14 cellular contexts compared by ENCODE assay signal in genomic region chr5:67089200-67089725, GRCh38.
A peak's percentile ranks its signal among the peaks of the same experiment; 100 is the strongest.
DNase-seq lines count a peak whose midpoint lies in the region; ATAC-seq, FAIRE-seq and TF ChIP-seq lines count a peak whose summit lies in the region.
"Had no signal": no experiment of that assay in that cellular context is flagged by ENCODE, and none has a peak within 500 bp of the region (broad histone marks: within the 10 kb centered on the region; RNA-seq: fewer than 3 reads in every experiment).

No MANE protein-coding gene starts in this region.

- TF ChIP-seq POLR2A in H1 (IDR thresholded peaks at IDR 0.05; ENCODE audit: control extremely low read depth in 1 of 2, low read depth in 2 of 2, low read length in 2 of 2): no peak

- H3K18ac ChIP-seq in H1 (ENCODE audit: extremely low read depth, low read length): no peak overlapping the region

- H3K79me2 ChIP-seq in H1 (ENCODE audit: control insufficient read depth in 1 of 2, insufficient read depth in 2 of 2, low read length in 2 of 2): no peaks in the 10 kb centered on the region

- no peak overlapping the region for H2BK5ac ChIP-seq in H1 (ENCODE audit: low read depth, low read length)

- H2BK15ac ChIP-seq in H1 (ENCODE audit: low read length): no peak overlapping the region

- H3K27me3 Mint-ChIP-seq in activated CD4-positive, alpha-beta memory T cell treated with anti-CD3 and anti-CD28 coated beads for 36 hours: no peaks in the 10 kb centered on the region
- H3K27me3 Mint-ChIP-seq: central memory CD8-positive, alpha-beta T cell had no signal

- H4K20me1 ChIP-seq in H1 (replicated peaks in 1 of 2; ENCODE audit: control insufficient read depth in 1 of 2, insufficient read depth in 2 of 2, low read length in 2 of 2): no peaks in the 10 kb centered on the region

- no peak overlapping the region for H2AK5ac ChIP-seq in H1 (ENCODE audit: low read depth, low read length)

- no peak overlapping the region for H3K4me2 ChIP-seq in H1 (ENCODE audit: insufficient read depth in 1 of 2, low read depth in 2 of 2, low read length in 2 of 2)

- H2BK20ac ChIP-seq in H1 (ENCODE audit: low read length): no peak overlapping the region

- 95% methylated on average over 4 of the region's 4 CpGs; no CpG with 5 or more reads in 1 of the 2 experiments for WGBS in H1 (ENCODE audit: extremely low coverage in 1 of 2, insufficient coverage in 1 of 2, insufficient read length in 1 of 2, insufficient replicate concordance in 2 of 2, low coverage in 1 of 2, low lambda C conversion rate in 2 of 2, missing lambda C conversion rate in 1 of 2), 2 experiments

- H3K27ac Mint-ChIP-seq in activated CD4-positive, alpha-beta memory T cell treated with anti-CD3 and anti-CD28 coated beads for 36 hours: no peak overlapping the region

- H3K14ac ChIP-seq in H1 (ENCODE audit: insufficient read length): no peak overlapping the region

- H3K9me3 Mint-ChIP-seq in activated CD4-positive, alpha-beta memory T cell treated with anti-CD3 and anti-CD28 coated beads for 36 hours: no peaks in the 10 kb centered on the region
- H3K9me3 Mint-ChIP-seq: central memory CD8-positive, alpha-beta T cell had no signal

- no peak overlapping the region for H4K5ac ChIP-seq in H1 (ENCODE audit: insufficient read length, low read depth, low read length)

- intact Hi-C loops in activated CD4-positive, alpha-beta memory T cell treated with anti-CD3 and anti-CD28 coated beads for 36 hours (cut with micrococcal nuclease): no loop called here

- H3K79me1 ChIP-seq in H1 (ENCODE audit: low read depth, low read length): no peaks in the 10 kb centered on the region

- H2BK12ac ChIP-seq in H1 (ENCODE audit: low read depth, low read length): peak overlapping the region; percentile 32; the same call in 1 of the 2 replicates

- TF ChIP-seq CTCF in H1 (IDR thresholded peaks at IDR 0.05; ENCODE audit: control extremely low read depth in 1 of 3, insufficient read depth in 1 of 3, low read depth in 1 of 3, low read length in 3 of 3): no peak

- H3K56ac ChIP-seq in H1 (replicated peaks; ENCODE audit: insufficient read length, low read depth, low read length): no peak overlapping the region

- peak; percentile 7 for DNase-seq in COR-L47 (lab: John Stamatoyannopoulos, UW)
- DNase-seq in M059J (ENCODE audit: low read depth): peak; percentile 40
- no peak for DNase-seq in H1 (ENCODE audit: low read depth in 1 of 2, low spot score in 2 of 2)
- no peak for DNase-seq in stimulated activated naive CD4-positive, alpha-beta T cell (lab: John Stamatoyannopoulos, UW)
- no peak for DNase-seq in activated CD8-positive, alpha-beta memory T cell treated with anti-CD3 and anti-CD28 coated beads for 24 hours
- no peak for DNase-seq in activated CD4-positive, alpha-beta memory T cell treated with anti-CD3 and anti-CD28 coated beads for 36 hours
- DNase-seq: activated T-cell treated with anti-CD3 and anti-CD28 coated beads, Interleukin-2, amount 50 U/mL, for 48 hours had no signal

- peaks cover 7% of the 10 kb centered on the region for H3K4me1 Mint-ChIP-seq in activated CD4-positive, alpha-beta memory T cell treated with anti-CD3 and anti-CD28 coated beads for 36 hours (ENCODE audit: low read depth)
- H3K4me1 Mint-ChIP-seq: central memory CD8-positive, alpha-beta T cell had no signal

- no peak overlapping the region for H4K91ac ChIP-seq in H1 (replicated peaks; ENCODE audit: insufficient read length, low read length)

- H2BK120ac ChIP-seq in H1 (replicated peaks; ENCODE audit: low read depth, low read length): no peak overlapping the region

- CTCF ChIA-PET in H1 (lab: Charles Lee; ENCODE audit: partially characterized antibody): interaction anchor here (1.3 kb wide), 1 partner anchor 9 kb away, joined by 3 read pairs; no protein-coding TSS in a partner anchor
- CTCF ChIA-PET in activated CD4-positive, alpha-beta memory T cell treated with anti-CD3 and anti-CD28 coated beads for 36 hours (lab: Charles Lee): no interaction called here

- H3K23me2 ChIP-seq in H1 (ENCODE audit: low read depth, low read length): no peaks in the 10 kb centered on the region

- no peak for TF ChIP-seq RAD21 in H1 (IDR thresholded peaks at IDR 0.05 in 1 of 2, conservative IDR thresholded peaks at IDR 0.05 in 1 of 2; ENCODE audit: low read depth in 2 of 2, low read length in 2 of 2)

- ATAC-seq in HG02870 (IDR thresholded peaks at IDR 0.05; ENCODE audit: unreplicated experiment): no peak
- ATAC-seq: Panc1 had no signal

- TF ChIP-seq EP300 in H1 (IDR thresholded peaks at IDR 0.05; ENCODE audit: borderline replicate concordance in 1 of 2, low read depth in 2 of 2, low read length in 2 of 2): no peak

- no peaks in the 10 kb centered on the region for H3K27me3 ChIP-seq in H1 (replicated peaks in 1 of 4; ENCODE audit: control insufficient read depth in 3 of 4, extremely low read depth in 1 of 4, insufficient read depth in 3 of 4, low read length in 3 of 4)
- H3K27me3 ChIP-seq in muscle layer of colon (ENCODE audit: control insufficient read depth in 1 of 2, insufficient read depth in 2 of 2, low read length in 2 of 2): no peaks in the 10 kb centered on the region
- H3K27me3 ChIP-seq: vagina had no signal

- peaks cover 8% of the 10 kb centered on the region for H3K36me3 Mint-ChIP-seq in activated CD4-positive, alpha-beta memory T cell treated with anti-CD3 and anti-CD28 coated beads for 36 hours

- no peak overlapping the region for H3K4ac ChIP-seq in H1 (replicated peaks; ENCODE audit: insufficient read length, low read depth, low read length)

- no peak for FAIRE-seq in H1 (lab: Jason Lieb, UNC)

- H3K9me3 ChIP-seq in H1 (ENCODE audit: insufficient read depth in 2 of 2, low read depth in 1 of 2, low read length in 1 of 2) (no peaks in the 10 kb centered on the region), muscle layer of colon (ENCODE audit: low read length) (no peaks in the 10 kb centered on the region)
- H3K9me3 ChIP-seq: prostate gland, vagina had no signal

- H3K4me1 ChIP-seq in H1 (replicated peaks in 1 of 4; ENCODE audit: control insufficient read depth in 3 of 4, insufficient read depth in 4 of 4, low read length in 3 of 4) (peaks cover 0 to 2% (median 0%) of the 10 kb centered on the region in 4 experiments; a peak in 1 of 7 replicates), muscle layer of colon (ENCODE audit: insufficient read depth, low read length) (peaks cover 31% of the 10 kb centered on the region)
- H3K4me1 ChIP-seq: prostate gland had no signal

- H3K36me3 ChIP-seq in H1 (ENCODE audit: control insufficient read depth in 2 of 4, insufficient read depth in 4 of 4, low read length in 3 of 4) (no peaks in the 10 kb centered on the region), muscle layer of colon (ENCODE audit: insufficient read depth, low read length) (peaks cover 7% of the 10 kb centered on the region)
- H3K36me3 ChIP-seq: prostate gland had no signal

- H2AFZ ChIP-seq in H1 (ENCODE audit: low read length): no peak overlapping the region

- no peak overlapping the region for H3K4me3 Mint-ChIP-seq in activated CD4-positive, alpha-beta memory T cell treated with anti-CD3 and anti-CD28 coated beads for 36 hours
- H3K4me3 Mint-ChIP-seq: central memory CD8-positive, alpha-beta T cell had no signal

- no peak overlapping the region for H3K23ac ChIP-seq in H1 (ENCODE audit: insufficient read length)

- POLR2A ChIA-PET in H1 (lab: Charles Lee; ENCODE audit: partially characterized antibody): no interaction called here
- POLR2A ChIA-PET in activated CD4-positive, alpha-beta memory T cell treated with anti-CD3 and anti-CD28 coated beads for 36 hours (lab: Charles Lee): no interaction called here

- no peak overlapping the region for H4K8ac ChIP-seq in H1 (ENCODE audit: extremely low read depth, insufficient read depth, low read length)

- H3K4me3 ChIP-seq in H1 (ENCODE audit: extremely low read depth in 1 of 4, insufficient read depth in 2 of 4, low read depth in 3 of 4, low read length in 4 of 4) (no peak overlapping the region), muscle layer of colon (ENCODE audit: low read depth in 1 of 2, low read length in 2 of 2) (no peak overlapping the region)
- H3K4me3 ChIP-seq: lung, prostate gland, vagina had no signal

- H3K27ac ChIP-seq in H1 (ENCODE audit: low read depth, low read length) (no peak overlapping the region), muscle layer of colon (ENCODE audit: low read depth, low read length) (peak overlapping the region; percentile 27)
- H3K27ac ChIP-seq: vagina had no signal

- H3K9ac ChIP-seq in H1 (replicated peaks in 1 of 4; ENCODE audit: extremely low read depth in 1 of 4, low read depth in 3 of 4, low read length in 3 of 4) (no peak overlapping the region), muscle layer of colon (ENCODE audit: low read length) (no peak overlapping the region)

TF ChIP-seq in H1, 55 proteins besides CTCF, POLR2A, EP300 and RAD21:
- TF ChIP-seq EZH2 (IDR thresholded peaks at IDR 0.05; ENCODE audit: low read depth, low read length, severe bottlenecking) (no peak), CREB1 (IDR thresholded peaks at IDR 0.05) (no peak), GABPA (IDR thresholded peaks at IDR 0.05; ENCODE audit: borderline replicate concordance, insufficient read depth, low read length) (no peak), SRF (IDR thresholded peaks at IDR 0.05; ENCODE audit: low read depth, low read length) (no peak), HDAC6 (IDR thresholded peaks at IDR 0.05; ENCODE audit: low read depth, low read length) (no peak), BACH1 (IDR thresholded peaks at IDR 0.05; ENCODE audit: low read length) (no peak), ZNF274 (IDR thresholded peaks at IDR 0.05; ENCODE audit: borderline replicate concordance, extremely low read depth, low read length) (no peak), JUND (IDR thresholded peaks at IDR 0.05; ENCODE audit: low read length) (no peak), JUN (IDR thresholded peaks at IDR 0.05; ENCODE audit: low read depth, low read length) (no peak), YY1 (IDR thresholded peaks at IDR 0.05; ENCODE audit: low read depth, low read length) (no peak), SIN3A (conservative IDR thresholded peaks at IDR 0.05 in 1 of 2, IDR thresholded peaks at IDR 0.05 in 1 of 2; ENCODE audit: low read depth in 1 of 2, low read length in 2 of 2) (no peak), CTBP2 (IDR thresholded peaks at IDR 0.05; ENCODE audit: borderline replicate concordance, insufficient read depth, insufficient read length, low read length) (no peak), E2F6 (IDR thresholded peaks at IDR 0.05) (no peak), TBP (IDR thresholded peaks at IDR 0.05; ENCODE audit: low read depth, low read length) (no peak), TAF7 (optimal IDR thresholded peaks at IDR 0.05; ENCODE audit: borderline replicate concordance, low read depth, low read length) (no peak), NRF1 (IDR thresholded peaks at IDR 0.05; ENCODE audit: low read depth, low read length) (no peak)
TF ChIP-seq in H1: peak in this region for 0.

Comparison
In these comparisons a context has a peak if more than half of its experiments do, and no peak if none do; other contexts are left out.
1. DNase-seq: peak in COR-L47 (single experiment) and M059J (single experiment); none in H1 (0 of 2), stimulated activated naive CD4-positive, alpha-beta T cell (0 of 6), activated CD8-positive, alpha-beta memory T cell treated with anti-CD3 and anti-CD28 coated beads for 24 hours (single experiment) and activated CD4-positive, alpha-beta memory T cell treated with anti-CD3 and anti-CD28 coated beads for 36 hours (single experiment).